ENCODE assay signal across 23 cellular contexts in genomic region chr6:104201557-104201956, GRCh38.
"Had no signal": no experiment of that assay in that cellular context is flagged by ENCODE, and none has a peak within 500 bp of the region (broad histone marks: within the 10 kb centered on the region; RNA-seq: fewer than 3 reads in every experiment).

No MANE protein-coding gene starts in this region.

- H3K79me2 ChIP-seq: hepatocyte had no signal

- H3K4me1 Mint-ChIP-seq: activated naive CD4-positive, alpha-beta T cell treated with anti-CD3 and anti-CD28 coated beads, Interleukin-2, amount 50 U/mL, for 24 hours; brain; immature natural killer cell; mesothelial cell of epicardium; naive thymus-derived CD8-positive, alpha-beta T cell; stimulated activated effector memory CD8-positive, alpha-beta T cell treated with anti-CD3 and anti-CD28 coated beads, Interleukin-12 subunit alpha, Interleukin-12 subunit beta, amount 100 ng/mL, for 72 hours; stimulated activated naive CD8-positive, alpha-beta T cell treated with anti-CD3 and anti-CD28 coated beads, Interleukin-15, amount 100 ng/mL, for 72 hours had no signal

- ATAC-seq: activated CD8-positive, alpha-beta T cell treated with anti-CD3 and anti-CD28 coated beads, Interleukin-2, amount 10 ng/mL, durations not matched to agents 7 days and 5 days; left lobe of liver; naive thymus-derived CD8-positive, alpha-beta T cell; sciatic nerve; stimulated activated effector memory CD8-positive, alpha-beta T cell treated with anti-CD3 and anti-CD28 coated beads, Interleukin-12 subunit alpha, Interleukin-12 subunit beta, amount 100 ng/mL, for 72 hours; stimulated activated naive CD8-positive, alpha-beta T cell treated with anti-CD3 and anti-CD28 coated beads, Interleukin-15, amount 100 ng/mL, for 72 hours had no signal

- H3K36me3 ChIP-seq: suprapubic skin, tibial nerve had no signal

- H3K27me3 ChIP-seq: hepatocyte, suprapubic skin, tibial nerve had no signal

- H3K4me3 ChIP-seq: hepatocyte, suprapubic skin, tibial nerve had no signal

- H3K4me2 ChIP-seq: hepatocyte had no signal

- H3K4me1 ChIP-seq: suprapubic skin, tibial nerve had no signal

- H3K27ac ChIP-seq: hepatocyte, suprapubic skin, tibial nerve had no signal

- H3K4me3 Mint-ChIP-seq: activated CD8-positive, alpha-beta T cell treated with anti-CD3 and anti-CD28 coated beads, Interleukin-2, amount 10 ng/mL, durations not matched to agents 7 days and 5 days; activated naive CD4-positive, alpha-beta T cell treated with anti-CD3 and anti-CD28 coated beads, Interleukin-2, amount 50 U/mL, for 24 hours; activated T-helper 1 cell treated with anti-CD3 and anti-CD28 coated beads, Interleukin-12 subunit alpha, Interleukin-12 subunit beta, Interleukin-2, Interleukin-4 antibody, amounts not matched to agents 30 ng/mL and 10 ng/mL and 1 ng/mL, durations not matched to agents 14 hours and 24 hours and 36 hours; brain; immature natural killer cell; mesothelial cell of epicardium; naive thymus-derived CD8-positive, alpha-beta T cell; stimulated activated effector memory CD8-positive, alpha-beta T cell treated with anti-CD3 and anti-CD28 coated beads, Interleukin-12 subunit alpha, Interleukin-12 subunit beta, amount 100 ng/mL, for 72 hours; stimulated activated naive CD8-positive, alpha-beta T cell treated with anti-CD3 and anti-CD28 coated beads, Interleukin-15, amount 100 ng/mL, for 72 hours had no signal

- H3K27me3 Mint-ChIP-seq: activated naive CD4-positive, alpha-beta T cell treated with anti-CD3 and anti-CD28 coated beads, Interleukin-2, amount 50 U/mL, for 24 hours; naive thymus-derived CD8-positive, alpha-beta T cell; stimulated activated naive CD8-positive, alpha-beta T cell treated with anti-CD3 and anti-CD28 coated beads, Interleukin-15, amount 100 ng/mL, for 72 hours had no signal

- H3K9me3 ChIP-seq: suprapubic skin had no signal

- H2AFZ ChIP-seq: hepatocyte had no signal

- H3K27ac Mint-ChIP-seq: activated CD8-positive, alpha-beta T cell treated with anti-CD3 and anti-CD28 coated beads, Interleukin-2, amount 10 ng/mL, durations not matched to agents 7 days and 5 days; activated T-helper 1 cell treated with anti-CD3 and anti-CD28 coated beads, Interleukin-12 subunit alpha, Interleukin-12 subunit beta, Interleukin-2, Interleukin-4 antibody, amounts not matched to agents 30 ng/mL and 10 ng/mL and 1 ng/mL, durations not matched to agents 14 hours and 24 hours and 36 hours; brain; immature natural killer cell; mesothelial cell of epicardium; naive thymus-derived CD8-positive, alpha-beta T cell; stimulated activated effector memory CD8-positive, alpha-beta T cell treated with anti-CD3 and anti-CD28 coated beads, Interleukin-12 subunit alpha, Interleukin-12 subunit beta, amount 100 ng/mL, for 72 hours; stimulated activated naive CD8-positive, alpha-beta T cell treated with anti-CD3 and anti-CD28 coated beads, Interleukin-15, amount 100 ng/mL, for 72 hours had no signal

- H3K36me3 Mint-ChIP-seq: activated naive CD4-positive, alpha-beta T cell treated with anti-CD3 and anti-CD28 coated beads, Interleukin-2, amount 50 U/mL, for 24 hours; brain; immature natural killer cell; naive thymus-derived CD8-positive, alpha-beta T cell; stimulated activated effector memory CD8-positive, alpha-beta T cell treated with anti-CD3 and anti-CD28 coated beads, Interleukin-12 subunit alpha, Interleukin-12 subunit beta, amount 100 ng/mL, for 72 hours had no signal

- DNase-seq: activated CD4-positive, alpha-beta T cell treated with anti-CD3 and anti-CD28 coated beads for 1 hour; activated CD4-positive, alpha-beta T cell treated with anti-CD3 and anti-CD28 coated beads, Interleukin-2, amount 50 U/mL, for 1 hour; activated CD8-positive, alpha-beta T cell treated with anti-CD3 and anti-CD28 coated beads, Interleukin-2, amount 10 ng/mL, durations not matched to agents 7 days and 5 days; activated gamma-delta T cell; aorta; dermis blood vessel endothelial cell; effector CD8-positive, alpha-beta T cell; foreskin melanocyte; immature natural killer cell; naive thymus-derived CD8-positive, alpha-beta T cell; small intestine; stimulated activated CD4-positive, alpha-beta T cell treated with anti-CD3 and anti-CD28 coated beads, Interleukin-2, amount 100 ng/mL, for 24 hours; stimulated activated naive CD8-positive, alpha-beta T cell treated with anti-CD3 and anti-CD28 coated beads, Interleukin-15, amount 100 ng/mL, for 72 hours had no signal
